8 cellular contexts compared by ENCODE assay signal in the genomic region with DNA sequence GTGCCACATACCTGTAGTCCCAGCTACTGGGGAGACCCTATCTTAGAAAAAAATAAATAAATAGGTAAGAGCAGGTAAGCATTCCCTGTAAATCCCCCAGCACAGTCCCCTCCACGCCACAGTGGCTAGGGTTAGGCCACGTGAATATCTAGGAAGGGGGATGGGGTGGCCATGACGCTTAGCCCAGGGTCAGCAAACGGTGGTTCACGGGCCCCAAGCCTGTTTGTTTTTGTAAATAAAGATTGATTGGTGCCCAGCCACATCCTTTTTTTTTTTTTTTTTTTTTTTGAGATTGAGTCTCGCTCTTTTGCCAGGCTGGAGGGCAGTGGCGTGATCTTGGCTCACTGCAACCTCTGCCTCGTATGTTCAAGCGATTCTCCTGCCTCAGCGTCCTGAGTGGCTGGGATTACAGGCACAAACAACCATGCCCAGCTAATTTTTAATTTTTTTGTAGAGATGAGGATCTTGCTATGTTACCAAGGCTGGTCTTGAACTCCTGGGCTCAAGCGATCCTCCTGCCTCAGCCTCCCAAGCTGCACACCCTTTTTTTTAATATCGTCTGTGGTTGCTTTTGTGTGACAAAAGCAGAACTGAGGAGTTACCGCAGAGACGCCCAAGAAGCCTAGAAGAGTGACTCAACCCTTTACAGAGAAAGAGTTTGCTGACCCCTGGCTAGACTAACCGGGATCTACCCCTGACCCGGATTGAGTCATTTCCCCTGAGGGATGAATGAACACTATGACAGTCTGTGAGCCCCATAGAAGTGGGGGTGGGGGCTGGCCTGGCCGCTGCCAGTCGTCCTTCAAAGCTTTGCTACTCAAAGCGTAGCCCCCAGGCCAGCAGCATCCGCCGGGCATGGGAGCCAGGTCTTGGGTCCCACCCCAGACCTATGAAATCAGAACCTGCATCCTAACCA.
DNase-seq lines count a peak whose midpoint lies in the region; ATAC-seq and TF ChIP-seq lines count a peak whose summit lies in the region.

No MANE protein-coding gene starts in this region.

- no peaks in the 10 kb centered on the region for H3K36me3 Mint-ChIP-seq in naive B cell

- no peaks in the 10 kb centered on the region for H3K27me3 ChIP-seq in AG04450 (ENCODE audit: control insufficient read depth, insufficient read depth, low read length)

- peak; percentile 66 for ATAC-seq in GM19468 (IDR thresholded peaks at IDR 0.05; ENCODE audit: extremely low read depth, unreplicated experiment)
- peak; percentile 36 to 85 for ATAC-seq in naive B cell (ENCODE audit: low read depth in 2 of 2)
- no peak for ATAC-seq in GM18858 (IDR thresholded peaks at IDR 0.05; ENCODE audit: unreplicated experiment)
- no peak for ATAC-seq in HG02970 (IDR thresholded peaks at IDR 0.05; ENCODE audit: low FRiP score, unreplicated experiment)

- no peak overlapping the region for H3K27ac Mint-ChIP-seq in naive B cell

- H3K4me3 ChIP-seq in AG04450 (ENCODE audit: low read depth, low read length) (no peak overlapping the region), epithelial cell of esophagus (ENCODE audit: low read length) (no peak overlapping the region)

- DNase-seq in AG04450 (ENCODE audit: low read depth, low spot score): no peak
- DNase-seq in RPMI7951 (ENCODE audit: low read depth): peak; percentile 97
- DNase-seq in epithelial cell of esophagus (ENCODE audit: low read depth): peak; percentile 89
- DNase-seq in naive B cell: no peak
- DNase-seq in DMS114 treated with DMSO at 0.1 percent for 48 hours (lab: John Stamatoyannopoulos, UW; ENCODE audit: unreplicated experiment): no peak

- peak overlapping the region; percentile 77 for H3K27ac ChIP-seq in AG04450 (ENCODE audit: low read depth, low read length)

- peaks cover 4 to 15% (median 5%) of the 10 kb centered on the region in 3 donors for H3K4me1 Mint-ChIP-seq in naive B cell

- POLR2A ChIA-PET in AG04450 (lab: Yijun Ruan, JAX): interaction anchor here (0.7 kb wide), 1 partner anchor 28 kb away, joined by 8 read pairs; no protein-coding TSS in a partner anchor

- TF ChIP-seq CTCF in AG04450 (IDR thresholded peaks at IDR 0.05; ENCODE audit: low read depth, low read length) (peak; percentile 3; the same call in 1 of the 2 replicates), epithelial cell of esophagus (IDR thresholded peaks at IDR 0.05; ENCODE audit: insufficient read depth, low read depth, low read length, missing control alignments) (peak; percentile 30)

- H3K27me3 Mint-ChIP-seq in naive B cell: peaks cover 8 to 25% (median 12%) of the 10 kb centered on the region in 3 donors

- H3K4me3 Mint-ChIP-seq in naive B cell: no peak overlapping the region

- H3K9me3 ChIP-seq in AG04450 (ENCODE audit: control insufficient read depth, insufficient read depth, low read length): peaks cover 5% of the 10 kb centered on the region

- CTCF ChIA-PET in AG04450 (lab: Charles Lee): no interaction called here

- no peaks in the 10 kb centered on the region for H3K9me3 Mint-ChIP-seq in naive B cell

Comparison
In these comparisons a context has a peak if more than half of its experiments do, and no peak if none do; other contexts are left out.
1. DNase-seq: peak in RPMI7951 (single experiment) and epithelial cell of esophagus (single experiment); none in AG04450 (single experiment), naive B cell (single experiment) and DMS114 treated with DMSO at 0.1 percent for 48 hours (single experiment).
2. ATAC-seq: peak in GM19468 (single experiment) and naive B cell (2 of 2); none in GM18858 (single experiment) and HG02970 (single experiment).